Comparison of ENCODE assay signal across 6 cellular contexts in genomic region chr1:152654110-152654509, GRCh38. TPM values are rescaled to one million over a fixed set of nuclear protein-coding genes. Genes with fewer than 3 reads are reported as not detected.
DNase-seq lines count a peak whose midpoint lies in the region; ATAC-seq and TF ChIP-seq lines count a peak whose summit lies in the region.

No MANE protein-coding gene starts in this region.

- peak; percentile 77 for ATAC-seq in left lobe of liver
- ATAC-seq in GM21390 (IDR thresholded peaks at IDR 0.05; ENCODE audit: unreplicated experiment) = no peak
- no peak for ATAC-seq in GM21717 (IDR thresholded peaks at IDR 0.05; ENCODE audit: unreplicated experiment)

- peak; percentile 83 for TF ChIP-seq CTCF in GM12872 (IDR thresholded peaks at IDR 0.05; ENCODE audit: insufficient read depth, low read depth, low read length)

- DNase-seq in NCI-H2107 (lab: John Stamatoyannopoulos, UW) (peak; percentile 52), left lobe of liver (ENCODE audit: low spot score) (peak; percentile 52)
- peak; percentile 63 to 67 for DNase-seq in activated T-cell treated with anti-CD3 and anti-CD28 coated beads, Interleukin-2, amount 50 U/mL, for 48 hours

RNA-seq across cellular contexts. Expression of gene LCE2D, which starts 9.1 kb away (rescaled TPM):
- total RNA-seq in left lobe of liver = not detected

RNA-seq across cellular contexts. Expression of gene LCE2C, which starts 21.0 kb away (rescaled TPM):
- total RNA-seq in left lobe of liver = not detected

RNA-seq across cellular contexts. Expression of gene LCE3A, which starts 31.2 kb away (rescaled TPM):
- total RNA-seq in left lobe of liver = not detected

RNA-seq across cellular contexts. Expression of gene LCE2B, which starts 31.8 kb away (rescaled TPM):
- total RNA-seq in left lobe of liver = not detected

RNA-seq across cellular contexts. Expression of gene LCE3B, which starts 40.5 kb away (rescaled TPM):
- not detected for total RNA-seq in left lobe of liver
